ENCODE assay signal across 2 cellular contexts in genomic region chr20:50036703-50037102, GRCh38.
TF ChIP-seq lines count a peak whose summit lies in the region.

No MANE protein-coding gene starts in this region.

TF ChIP-seq in A549, 52 proteins besides CTCF, POLR2A, EP300 and RAD21:
- no peak for TF ChIP-seq SMC3 (IDR thresholded peaks at IDR 0.05)
- no peak for TF ChIP-seq FOSL2 (IDR thresholded peaks at IDR 0.05)
- no peak for TF ChIP-seq FOSL2 (CRISPR knock-in tag; IDR thresholded peaks at IDR 0.05)
- peak; percentile 8 for TF ChIP-seq ZFP36 (IDR thresholded peaks at IDR 0.05; ENCODE audit: borderline replicate concordance, partially characterized antibody)
TF ChIP-seq in A549: peak in this region for 1.

TF ChIP-seq in IMR-90, 13 proteins besides CTCF, POLR2A, EP300 and RAD21:
- TF ChIP-seq MXI1 (IDR thresholded peaks at IDR 0.05; ENCODE audit: borderline replicate concordance, low read depth, low read length): no peak
- no peak for TF ChIP-seq RCOR1 (IDR thresholded peaks at IDR 0.05; ENCODE audit: insufficient replicate concordance, low read length)
- no peak for TF ChIP-seq MAFK (IDR thresholded peaks at IDR 0.05; ENCODE audit: low read depth, low read length)
- no peak for TF ChIP-seq ELK1 (IDR thresholded peaks at IDR 0.05; ENCODE audit: borderline replicate concordance, low read depth, low read length)
- TF ChIP-seq BHLHE40 (IDR thresholded peaks at IDR 0.05; ENCODE audit: low read depth, low read length): no peak
- no peak for TF ChIP-seq CEBPB (IDR thresholded peaks at IDR 0.05; ENCODE audit: low read depth, low read length)
- TF ChIP-seq RFX5 (IDR thresholded peaks at IDR 0.05; ENCODE audit: low read depth, low read length): no peak
- TF ChIP-seq NFE2L2 (IDR thresholded peaks at IDR 0.05; ENCODE audit: low read depth, low read length): no peak
- TF ChIP-seq SMC3 (IDR thresholded peaks at IDR 0.05; ENCODE audit: low read depth, low read length): no peak
- no peak for TF ChIP-seq CHD1 (IDR thresholded peaks at IDR 0.05; ENCODE audit: low read depth, low read length)
- no peak for TF ChIP-seq FOS (IDR thresholded peaks at IDR 0.05; ENCODE audit: low read depth, low read length)
- no peak for TF ChIP-seq USF2 (IDR thresholded peaks at IDR 0.05; ENCODE audit: low read depth, low read length)
- TF ChIP-seq MAZ (IDR thresholded peaks at IDR 0.05; ENCODE audit: borderline replicate concordance, low read depth, low read length): no peak
